Comparison of ENCODE assay signal across 2 cellular contexts in genomic region chr21:28635541-28635940, GRCh38.
TF ChIP-seq lines count a peak whose summit lies in the region.

No MANE protein-coding gene starts in this region.

TF ChIP-seq in IMR-90, 13 proteins besides CTCF, POLR2A, EP300 and RAD21 (continued from another document):
- no peak for TF ChIP-seq MAZ (IDR thresholded peaks at IDR 0.05; ENCODE audit: borderline replicate concordance, low read depth, low read length)
- no peak for TF ChIP-seq MXI1 (IDR thresholded peaks at IDR 0.05; ENCODE audit: borderline replicate concordance, low read depth, low read length)
- TF ChIP-seq MAFK (IDR thresholded peaks at IDR 0.05; ENCODE audit: low read depth, low read length): no peak
- no peak for TF ChIP-seq ELK1 (IDR thresholded peaks at IDR 0.05; ENCODE audit: borderline replicate concordance, low read depth, low read length)
- TF ChIP-seq CHD1 (IDR thresholded peaks at IDR 0.05; ENCODE audit: low read depth, low read length): no peak
- no peak for TF ChIP-seq RFX5 (IDR thresholded peaks at IDR 0.05; ENCODE audit: low read depth, low read length)
- no peak for TF ChIP-seq SMC3 (IDR thresholded peaks at IDR 0.05; ENCODE audit: low read depth, low read length)
- TF ChIP-seq FOS (IDR thresholded peaks at IDR 0.05; ENCODE audit: low read depth, low read length): no peak
- TF ChIP-seq BHLHE40 (IDR thresholded peaks at IDR 0.05; ENCODE audit: low read depth, low read length): no peak
- TF ChIP-seq NFE2L2 (IDR thresholded peaks at IDR 0.05; ENCODE audit: low read depth, low read length): no peak
- TF ChIP-seq USF2 (IDR thresholded peaks at IDR 0.05; ENCODE audit: low read depth, low read length): no peak

TF ChIP-seq in endothelial cell of umbilical vein, 7 proteins besides CTCF, POLR2A, EP300 and RAD21 (continued from another document):
- TF ChIP-seq EZH2 (IDR thresholded peaks at IDR 0.05; ENCODE audit: borderline replicate concordance, low read depth, low read length, severe bottlenecking): no peak
